Comparison of ENCODE assay signal across 8 cellular contexts in genomic region chr13:98565726-98566577, GRCh38. TPM values are rescaled to one million over a fixed set of nuclear protein-coding genes. Genes with fewer than 3 reads are reported as not detected.
DNase-seq lines count a peak whose midpoint lies in the region.

No MANE protein-coding gene starts in this region.

- H3K9me3 ChIP-seq in MG63, result no peaks in the 10 kb centered on the region
- H3K9me3 ChIP-seq in effector memory CD4-positive, alpha-beta T cell (ENCODE audit: control insufficient read depth, low read length), result no peaks in the 10 kb centered on the region
- no peaks in the 10 kb centered on the region for H3K9me3 ChIP-seq in muscle layer of duodenum (ENCODE audit: control insufficient read depth in 1 of 2, low read length in 2 of 2)

- H3K27ac ChIP-seq in effector memory CD4-positive, alpha-beta T cell (ENCODE audit: insufficient read depth, low read length, poor library complexity, severe bottlenecking), result peak overlapping the region; percentile 54
- peak overlapping the region; percentile 61 for H3K27ac ChIP-seq in muscle layer of duodenum (ENCODE audit: low read length)

- DNase-seq in AG08395 (ENCODE audit: low spot score) (peak; percentile 45), MG63 (peak; percentile 47), HK-2 (ENCODE audit: unreplicated experiment) (no peak), NCI-H69 (lab: John Stamatoyannopoulos, UW) (no peak), NCI-H82 (lab: John Stamatoyannopoulos, UW) (no peak), NOMO-1 treated with DMSO at 0.1 percent for 48 hours (lab: John Stamatoyannopoulos, UW; ENCODE audit: unreplicated experiment) (no peak)
- DNase-seq in effector memory CD4-positive, alpha-beta T cell, result no peak

- peaks cover 16% of the 10 kb centered on the region for H3K36me3 ChIP-seq in MG63
- no peaks in the 10 kb centered on the region for H3K36me3 ChIP-seq in effector memory CD4-positive, alpha-beta T cell (ENCODE audit: control insufficient read depth, insufficient read depth, low read length)
- H3K36me3 ChIP-seq in muscle layer of duodenum (ENCODE audit: control insufficient read depth in 1 of 2, insufficient read depth in 2 of 2, low read length in 2 of 2), result no peaks in the 10 kb centered on the region

- H3K27me3 ChIP-seq in MG63 (no peaks in the 10 kb centered on the region), muscle layer of duodenum (ENCODE audit: low read depth, low read length) (no peaks in the 10 kb centered on the region)
- no peaks in the 10 kb centered on the region for H3K27me3 ChIP-seq in effector memory CD4-positive, alpha-beta T cell (replicated peaks; ENCODE audit: control insufficient read depth, insufficient read depth, low read length, poor library complexity, severe bottlenecking)

- H3K4me3 ChIP-seq in MG63 (no peak overlapping the region), muscle layer of duodenum (ENCODE audit: low read depth in 1 of 2, low read length in 2 of 2) (no peak overlapping the region)
- H3K4me3 ChIP-seq in effector memory CD4-positive, alpha-beta T cell (ENCODE audit: insufficient read depth, low read depth, low read length, poor library complexity, severe bottlenecking), result peak overlapping the region; percentile 19

- peaks cover 78% of the 10 kb centered on the region for H3K4me1 ChIP-seq in effector memory CD4-positive, alpha-beta T cell (ENCODE audit: control insufficient read depth, insufficient read depth, low read length, poor library complexity, severe bottlenecking)
- peaks cover 23 to 47% of the 10 kb centered on the region in 2 donors for H3K4me1 ChIP-seq in muscle layer of duodenum (ENCODE audit: control insufficient read depth in 1 of 2, insufficient read depth in 2 of 2, low read length in 2 of 2)

RNA-seq across cellular contexts. Expression of gene STK24, which starts 11.0 kb away (rescaled TPM):
- total RNA-seq in MG63 (2014; rRNA removed; shearing (Covaris generic); ENCODE audit: low replicate concordance), result 82.1 and 113 TPM in 2 replicates

Comparison
In these comparisons a context has a peak if more than half of its experiments do, and no peak if none do; other contexts are left out.
1. DNase-seq: peak in AG08395 (single experiment) and MG63 (single experiment); none in effector memory CD4-positive, alpha-beta T cell (0 of 3), HK-2 (single experiment), NCI-H69 (single experiment), NCI-H82 (single experiment) and NOMO-1 treated with DMSO at 0.1 percent for 48 hours (single experiment).